In genomic region chr5:74382115-74382514, GRCh38 we compare ENCODE assay signal across 21 cellular contexts.
DNase-seq lines count a peak whose midpoint lies in the region; ATAC-seq, FAIRE-seq and TF ChIP-seq lines count a peak whose summit lies in the region.
"Had no signal": no experiment of that assay in that cellular context is flagged by ENCODE, and none has a peak within 500 bp of the region (broad histone marks: within the 10 kb centered on the region; RNA-seq: fewer than 3 reads in every experiment).

No MANE protein-coding gene starts in this region.

- in situ Hi-C loops in GM12878 (cut with MboI), result no loop called here

- peaks cover 30% of the 10 kb centered on the region for H3K4me1 Mint-ChIP-seq in MCF 10A (ENCODE audit: insufficient read depth, unreplicated experiment)
- H3K4me1 Mint-ChIP-seq: B cell had no signal

- H2AFZ ChIP-seq in Loucy (ENCODE audit: low read length), result no peak overlapping the region
- H2AFZ ChIP-seq in GM12878 (ENCODE audit: control insufficient read depth, low read depth, low read length), result no peak overlapping the region
- H2AFZ ChIP-seq in trophoblast cell (ENCODE audit: insufficient read depth, low read length, poor library complexity), result no peak overlapping the region

- H3K4me2 ChIP-seq in Loucy (ENCODE audit: low read depth, low read length, poor library complexity, severe bottlenecking) (no peak overlapping the region), GM12878 (ENCODE audit: control insufficient read depth, insufficient read depth) (no peak overlapping the region), trophoblast cell (ENCODE audit: low read length) (no peak overlapping the region)
- H3K4me2 ChIP-seq: A549 had no signal

- H3K4me3 Mint-ChIP-seq in MCF 10A (ENCODE audit: unreplicated experiment), result no peak overlapping the region
- H3K4me3 Mint-ChIP-seq: B cell, CD14-positive monocyte had no signal

- no peak overlapping the region for H3K27ac Mint-ChIP-seq in MCF 10A (ENCODE audit: low read depth, unreplicated experiment)
- H3K27ac Mint-ChIP-seq: B cell had no signal

- H3K9me2 ChIP-seq in Loucy (replicated peaks; ENCODE audit: low read depth, low read length), result no peaks in the 10 kb centered on the region

- no peak for TF ChIP-seq EP300 in GM12878 (IDR thresholded peaks at IDR 0.05; ENCODE audit: borderline replicate concordance in 1 of 2, control insufficient read depth in 1 of 2, low read depth in 2 of 2, low read length in 2 of 2)

- H2BK5ac ChIP-seq in trophoblast cell (ENCODE audit: low read depth, low read length, poor library complexity), result no peak overlapping the region

- no peak overlapping the region for H3K18ac ChIP-seq in trophoblast cell (ENCODE audit: low read length)

- no peak overlapping the region for H4K91ac ChIP-seq in trophoblast cell (ENCODE audit: low read depth, low read length)

- H3K79me1 ChIP-seq in trophoblast cell (ENCODE audit: low read length), result peaks cover 19% of the 10 kb centered on the region

- H3K27me3 ChIP-seq in Loucy (ENCODE audit: insufficient read depth, low read length, poor library complexity, severe bottlenecking) (no peaks in the 10 kb centered on the region), GM12878 (replicated peaks in 1 of 2; ENCODE audit: control insufficient read depth in 2 of 2, insufficient read depth in 2 of 2, low read length in 1 of 2) (no peaks in the 10 kb centered on the region), trophoblast cell (ENCODE audit: insufficient read depth, low read length) (no peaks in the 10 kb centered on the region), tibial artery (no peaks in the 10 kb centered on the region)
- H3K27me3 ChIP-seq: Peyer's patch, SJSA1 had no signal

- H3K23ac ChIP-seq in trophoblast cell (ENCODE audit: low read length), result no peak overlapping the region

- H3K9ac ChIP-seq in Loucy (ENCODE audit: low read depth, low read length, poor library complexity, severe bottlenecking), result no peak overlapping the region
- no peak overlapping the region for H3K9ac ChIP-seq in GM12878 (ENCODE audit: control insufficient read depth, insufficient read depth, low read length)
- no peak overlapping the region for H3K9ac ChIP-seq in kidney (ENCODE audit: low read length in 2 of 2)
- no peak overlapping the region for H3K9ac ChIP-seq in trophoblast cell (ENCODE audit: low read length)

- no peaks in the 10 kb centered on the region for H3K27me3 Mint-ChIP-seq in MCF 10A (ENCODE audit: insufficient read depth, unreplicated experiment)

- TF ChIP-seq RAD21 in GM12878 (IDR thresholded peaks at IDR 0.05; ENCODE audit: insufficient read depth, low read depth, low read length), result peak; percentile 30; the same call in 1 of the 2 replicates

- FAIRE-seq in GM12878 (lab: Jason Lieb, UNC), result no peak
- FAIRE-seq in kidney (lab: Jason Lieb, UNC), result peak; percentile 17
- FAIRE-seq: A549, G401.6, GM19239, H1 had no signal

- H4K20me1 ChIP-seq in Loucy (ENCODE audit: insufficient read depth, low read length, poor library complexity, severe bottlenecking) (no peaks in the 10 kb centered on the region), GM12878 (ENCODE audit: control insufficient read depth, insufficient read depth) (no peaks in the 10 kb centered on the region)

- SMC1A ChIA-PET in GM12878 (lab: Charles Lee; ENCODE audit: uncharacterized antibody, unreplicated experiment), result no interaction called here

- intact Hi-C loops in GM12878 (cut with micrococcal nuclease; ENCODE audit: unreplicated experiment) (no loop called here), kidney (cut with DNase I) (no loop called here), tibial artery (cut with DNase I; ENCODE audit: low total_unique reads) (no loop called here), MCF 10A (cut with micrococcal nuclease) (no loop called here)

- no peaks in the 10 kb centered on the region for H3F3A ChIP-seq in Loucy (ENCODE audit: low read depth)

- POLR2A ChIA-PET in GM12878 (lab: Charles Lee), result no interaction called here
- POLR2A ChIA-PET in MCF 10A (lab: Yijun Ruan, JAX), result interaction anchor here (0.6 kb wide), 1 partner anchor 197 kb away, joined by 3 read pairs; no protein-coding TSS in a partner anchor

- no peaks in the 10 kb centered on the region for H3K9me3 Mint-ChIP-seq in MCF 10A (ENCODE audit: unreplicated experiment)
- H3K9me3 Mint-ChIP-seq: CD14-positive monocyte had no signal

- H3K36me3 Mint-ChIP-seq in MCF 10A (ENCODE audit: insufficient read depth, unreplicated experiment), result no peaks in the 10 kb centered on the region
- H3K36me3 Mint-ChIP-seq: CD14-positive monocyte had no signal

- H3K9me3 ChIP-seq in Loucy (ENCODE audit: insufficient read depth, low read depth, low read length), result 0 out of 2 replicates have a peak, but pooled peaks cover under 1% of the 10 kb centered on the region
- H3K9me3 ChIP-seq in GM12878 (replicated peaks; ENCODE audit: control insufficient read depth, insufficient read depth, low read length), result no peaks in the 10 kb centered on the region; the same call in 2 of the 3 replicates
- no peaks in the 10 kb centered on the region for H3K9me3 ChIP-seq in kidney (ENCODE audit: control insufficient read depth in 1 of 2, low read length in 2 of 2)
- H3K9me3 ChIP-seq in trophoblast cell (ENCODE audit: insufficient read depth, low read depth, low read length), result no peaks in the 10 kb centered on the region
- no peaks in the 10 kb centered on the region for H3K9me3 ChIP-seq in tibial artery
- H3K9me3 ChIP-seq: A549, Peyer's patch, SJSA1 had no signal

- H4K8ac ChIP-seq in trophoblast cell (ENCODE audit: low read depth, low read length), result no peak overlapping the region

- no peak for TF ChIP-seq POLR2A in GM12878 (IDR thresholded peaks at IDR 0.05; ENCODE audit: low read depth, low read length)

- H2BK120ac ChIP-seq in trophoblast cell (ENCODE audit: insufficient read depth, low read length, poor library complexity), result peak overlapping the region; percentile 52

- H3K4me3 ChIP-seq in Loucy (ENCODE audit: low read length, poor library complexity, severe bottlenecking), result no peak overlapping the region
- no peak overlapping the region for H3K4me3 ChIP-seq in GM12878
- H3K4me3 ChIP-seq in kidney (ENCODE audit: low read length in 2 of 2), result no peak overlapping the region
- no peak overlapping the region for H3K4me3 ChIP-seq in trophoblast cell (ENCODE audit: low read depth, low read length)
- H3K4me3 ChIP-seq in tibial artery, result no peak overlapping the region
- H3K4me3 ChIP-seq: A549, Peyer's patch, SJSA1 had no signal

- H3K79me2 ChIP-seq in Loucy (ENCODE audit: insufficient read depth, low read length) (no peaks in the 10 kb centered on the region), GM12878 (ENCODE audit: control insufficient read depth, insufficient read depth, low read length) (no peaks in the 10 kb centered on the region), trophoblast cell (ENCODE audit: control insufficient read depth, insufficient read depth, low read length, poor library complexity) (no peaks in the 10 kb centered on the region)

- no peak overlapping the region for H2BK12ac ChIP-seq in trophoblast cell (ENCODE audit: low read length)

- WGBS in GM12878 (ENCODE audit: insufficient coverage, insufficient replicate concordance, low lambda C conversion rate, missing lambda C conversion rate), result 0% methylated on average over 1 of the region's 1 CpG
- WGBS in trophoblast cell (ENCODE audit: extremely low coverage, insufficient coverage, insufficient read length), result no CpG with 5 or more reads among the region's 1 CpG

- RAD21 ChIA-PET in GM12878 (lab: Charles Lee; ENCODE audit: unreplicated experiment), result no interaction called here

- ATAC-seq in GM12878, result no peak
- ATAC-seq in HG03039 (IDR thresholded peaks at IDR 0.05; ENCODE audit: unreplicated experiment), result no peak
- ATAC-seq: A549 had no signal

- H3K27ac ChIP-seq in GM12878 (ENCODE audit: control insufficient read depth, insufficient read depth) (no peak overlapping the region), kidney (ENCODE audit: low read depth in 2 of 2, low read length in 2 of 2) (no peak overlapping the region), trophoblast cell (ENCODE audit: low read depth, low read length) (no peak overlapping the region), tibial artery (no peak overlapping the region)
- H3K27ac ChIP-seq: A549, SJSA1 had no signal

- H4K12ac ChIP-seq in trophoblast cell (ENCODE audit: low read depth, low read length), result no peak overlapping the region

- no TSS peak for BruUV-seq in GM12878 (replicated peaks; lab: Mats Ljungman, UMichigan)
- no TSS peak for BruUV-seq in MCF 10A (replicated peaks; lab: Mats Ljungman, UMichigan)

- H3K14ac ChIP-seq in trophoblast cell (ENCODE audit: low read length), result peak overlapping the region; percentile 70

- CTCF ChIA-PET in GM12878 (lab: Yijun Ruan, JAX) (interaction anchor here (1.3 kb wide), 1 partner anchor 259 kb away, joined by 4 read pairs; no protein-coding TSS in a partner anchor), MCF 10A (lab: Yijun Ruan, JAX) (no interaction called here)

- no peak overlapping the region for H3K4ac ChIP-seq in trophoblast cell (ENCODE audit: low read depth, low read length)

- no peak overlapping the region for H2AK5ac ChIP-seq in trophoblast cell (ENCODE audit: low read length)

- DNase-seq in GM12878 (ENCODE audit: low read depth, low spot score) (no peak), kidney (no peak), trophoblast cell (no peak), GM03348 (ENCODE audit: low spot score) (no peak), tibial artery (no peak), MCF 10A (ENCODE audit: unreplicated experiment) (no peak)
- DNase-seq: KG1, NCI-H1105, NCI-H146, NCI-H2029, NCI-H774, Peyer's patch had no signal

- no peaks in the 10 kb centered on the region for H3K36me3 ChIP-seq in Loucy (ENCODE audit: insufficient read depth, low read length)
- no peaks in the 10 kb centered on the region for H3K36me3 ChIP-seq in GM12878 (ENCODE audit: control insufficient read depth in 2 of 2, insufficient read depth in 2 of 2, low read length in 1 of 2)
- no peaks in the 10 kb centered on the region for H3K36me3 ChIP-seq in kidney (ENCODE audit: control insufficient read depth in 1 of 2, insufficient read depth in 2 of 2, low read length in 2 of 2)
- no peaks in the 10 kb centered on the region for H3K36me3 ChIP-seq in trophoblast cell (ENCODE audit: control insufficient read depth in 1 of 2, insufficient read depth in 2 of 2, low read length in 2 of 2)
- H3K36me3 ChIP-seq in tibial artery, result no peaks in the 10 kb centered on the region
- H3K36me3 ChIP-seq: Peyer's patch, SJSA1 had no signal

- 0 out of 2 replicates have a peak, but pooled peaks have one; percentile 16 for TF ChIP-seq CTCF in Loucy (conservative IDR thresholded peaks at IDR 0.05; ENCODE audit: low read length)
- TF ChIP-seq CTCF in GM12878 (IDR thresholded peaks at IDR 0.05 in 2 of 3, conservative IDR thresholded peaks at IDR 0.05 in 1 of 3; ENCODE audit: control insufficient read depth in 2 of 3, extremely low read depth in 1 of 3, insufficient read depth in 1 of 3, low read depth in 3 of 3, low read length in 3 of 3), result no peak
- TF ChIP-seq CTCF in kidney (IDR thresholded peaks at IDR 0.05; ENCODE audit: borderline replicate concordance, extremely low read depth, insufficient read depth), result no peak
- TF ChIP-seq CTCF in tibial artery (IDR thresholded peaks at IDR 0.05), result no peak
- TF ChIP-seq CTCF in MCF 10A (IDR thresholded peaks at IDR 0.05; ENCODE audit: unreplicated experiment), result no peak

- H3K4me1 ChIP-seq in Loucy (ENCODE audit: insufficient read depth, low read length, poor library complexity, severe bottlenecking), result no peaks in the 10 kb centered on the region
- no peaks in the 10 kb centered on the region for H3K4me1 ChIP-seq in GM12878 (ENCODE audit: control insufficient read depth, insufficient read depth, low read length)
- peaks cover 9 to 11% of the 10 kb centered on the region in 2 donors for H3K4me1 ChIP-seq in kidney (ENCODE audit: control insufficient read depth in 1 of 2, insufficient read depth in 1 of 2, low read depth in 1 of 2, low read length in 2 of 2)
- peaks cover 14 to 21% of the 10 kb centered on the region in 2 experiments for H3K4me1 ChIP-seq in trophoblast cell (ENCODE audit: control insufficient read depth in 1 of 2, insufficient read depth in 2 of 2, low read length in 2 of 2)
- peaks cover 0 to 18% (median 13%) of the 10 kb centered on the region in 4 donors for H3K4me1 ChIP-seq in tibial artery
- H3K4me1 ChIP-seq: Peyer's patch had no signal
